10 cellular contexts compared by ENCODE assay signal in the genomic region with DNA sequence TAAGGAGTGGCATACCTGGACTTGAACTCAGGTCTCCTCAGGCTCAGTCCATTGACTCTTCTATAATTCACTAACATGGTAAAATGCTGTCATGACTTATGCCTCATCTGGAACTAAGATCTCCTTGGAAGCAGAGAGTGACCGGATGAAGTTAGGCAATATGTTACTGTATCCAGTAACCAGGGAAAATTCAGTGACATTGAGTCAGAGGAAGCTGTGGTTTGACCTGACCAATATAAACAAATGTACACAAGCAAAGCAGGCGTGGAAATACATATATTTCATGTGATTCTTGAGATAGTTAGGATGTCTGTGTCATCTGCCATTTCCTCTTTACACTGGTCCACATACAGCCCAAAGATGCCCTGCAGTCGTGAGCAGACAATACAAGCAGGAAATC. TPM values are rescaled to one million over a fixed set of nuclear protein-coding genes. Genes with fewer than 3 reads are reported as not detected.
A peak's percentile ranks its signal among the peaks of the same experiment; 100 is the strongest.
DNase-seq lines count a peak whose midpoint lies in the region; ATAC-seq and TF ChIP-seq lines count a peak whose summit lies in the region.
"Had no signal": no experiment of that assay in that cellular context is flagged by ENCODE, and none has a peak within 500 bp of the region (broad histone marks: within the 10 kb centered on the region; RNA-seq: fewer than 3 reads in every experiment).

No MANE protein-coding gene starts in this region.

- no peaks in the 10 kb centered on the region for H3K27me3 ChIP-seq in heart right ventricle
- H3K27me3 ChIP-seq in adipocyte (replicated peaks; ENCODE audit: control insufficient read depth, insufficient read depth, low read length): no peaks in the 10 kb centered on the region
- no peaks in the 10 kb centered on the region for H3K27me3 ChIP-seq in kidney epithelial cell (ENCODE audit: control insufficient read depth, insufficient read depth, low read length)
- no peaks in the 10 kb centered on the region for H3K27me3 ChIP-seq in vagina
- H3K27me3 ChIP-seq: BLaER1 had no signal

- no peak overlapping the region for H3K4me3 ChIP-seq in heart right ventricle
- H3K4me3 ChIP-seq in adipocyte (ENCODE audit: low read length): peak overlapping the region; percentile 75
- no peak overlapping the region for H3K4me3 ChIP-seq in kidney epithelial cell (ENCODE audit: low read depth, low read length)
- H3K4me3 ChIP-seq in vagina: no peak overlapping the region
- H3K4me3 ChIP-seq: BLaER1 had no signal

- H3K9ac ChIP-seq in adipocyte (ENCODE audit: low read length): peak overlapping the region; percentile 81
- H3K9ac ChIP-seq: BLaER1 had no signal

- no peak for TF ChIP-seq POLR2A in vagina (IDR thresholded peaks at IDR 0.05)

- H3K27ac ChIP-seq in heart right ventricle (peak overlapping the region in 9 of 10 donors; percentile 24 to 86 (median 74)), vagina (peak overlapping the region; percentile 75)
- H3K27ac ChIP-seq: BLaER1 had no signal

- no peaks in the 10 kb centered on the region for H3K36me3 ChIP-seq in heart right ventricle
- H3K36me3 ChIP-seq in adipocyte (ENCODE audit: control insufficient read depth, insufficient read depth, low read length, severe bottlenecking): no peaks in the 10 kb centered on the region
- no peaks in the 10 kb centered on the region for H3K36me3 ChIP-seq in kidney epithelial cell (ENCODE audit: control insufficient read depth, insufficient read depth, low read length)
- no peaks in the 10 kb centered on the region for H3K36me3 ChIP-seq in vagina
- H3K36me3 ChIP-seq: BLaER1 had no signal

- H3K4me1 ChIP-seq in heart right ventricle (peaks cover 0 to 32% (median 21%) of the 10 kb centered on the region in 9 donors), adipocyte (ENCODE audit: control insufficient read depth, insufficient read depth, low read length) (peaks cover 27% of the 10 kb centered on the region), vagina (peaks cover 35% of the 10 kb centered on the region)
- H3K4me1 ChIP-seq: BLaER1 had no signal

- ATAC-seq in heart right ventricle (peak in 4 of 8 donors; percentile 13 to 69 (median 20)), Right ventricle myocardium inferior (no peak)

- intact Hi-C loops in heart right ventricle (cut with DNase I): no loop called here
- intact Hi-C loops in Right ventricle myocardium inferior (cut with DNase I): no loop called here
- intact Hi-C loops in vagina (cut with DNase I): no loop called here

- DNase-seq in heart right ventricle: no peak
- no peak for DNase-seq in Right ventricle myocardium inferior (ENCODE audit: missing footprints)
- peak; percentile 96 for DNase-seq in adipocyte (ENCODE audit: low read depth)
- peak; percentile 95 for DNase-seq in kidney epithelial cell (ENCODE audit: low read depth)
- DNase-seq in vagina (ENCODE audit: extremely low spot score in 2 of 2): no peak
- DNase-seq in NCI-H2171 (lab: John Stamatoyannopoulos, UW): no peak
- DNase-seq in stimulated activated CD4-positive, alpha-beta T cell treated with anti-CD3 and anti-CD28 coated beads, Interleukin-4, amount 100 ng/mL, for 1 hour: no peak
- DNase-seq in activated naive CD4-positive, alpha-beta T cell treated with Interleukin-2 at 50 U/mL for 16 hours: no peak
- DNase-seq: activated T-cell treated with anti-CD3 and anti-CD28 coated beads, Interleukin-2, amount 50 U/mL, for 1 hour had no signal

- TF ChIP-seq CTCF in heart right ventricle (IDR thresholded peaks at IDR 0.05) (no peak), kidney epithelial cell (IDR thresholded peaks at IDR 0.05; ENCODE audit: insufficient read depth, low read length, poor library complexity, severe bottlenecking) (no peak), vagina (IDR thresholded peaks at IDR 0.05) (no peak)

- 75 to 81% methylated on average over 3 of the region's 3 CpGs for WGBS in heart right ventricle, 2 donors

- H3K9me3 ChIP-seq in heart right ventricle (peaks cover 0 to 7% (median 0%) of the 10 kb centered on the region in 11 donors), adipocyte (ENCODE audit: control insufficient read depth, low read length) (no peaks in the 10 kb centered on the region), vagina (no peaks in the 10 kb centered on the region)
- H3K9me3 ChIP-seq: BLaER1 had no signal

RNA-seq across cellular contexts. Expression of a gene that starts 30.3 kb away (rescaled TPM):
- total RNA-seq in heart right ventricle: 10 to 100 TPM in 1 of 10 donors, 1 to 10 TPM in 9; 1.6 to 19.6 (median 4.9) TPM
- polyA plus RNA-seq in heart right ventricle: 1 to 10 TPM; 3.6 to 7.5 TPM
- 3.5 TPM for total RNA-seq in Right ventricle myocardium inferior
- total RNA-seq in kidney epithelial cell: 6.9 and 9.4 TPM in 2 replicates
- total RNA-seq in vagina: 14.0 TPM

Comparison
In these comparisons a context has a peak if more than half of its experiments do, and no peak if none do; other contexts are left out.
1. DNase-seq: peak in adipocyte (single experiment) and kidney epithelial cell (single experiment); none in heart right ventricle (0 of 2), Right ventricle myocardium inferior (single experiment), vagina (0 of 2), NCI-H2171 (single experiment), stimulated activated CD4-positive, alpha-beta T cell treated with anti-CD3 and anti-CD28 coated beads, Interleukin-4, amount 100 ng/mL, for 1 hour (single experiment) and activated naive CD4-positive, alpha-beta T cell treated with Interleukin-2 at 50 U/mL for 16 hours (single experiment).